8 cellular contexts compared by ENCODE assay signal in genomic region chr7:90244909-90245841, GRCh38. TPM values are rescaled to one million over a fixed set of nuclear protein-coding genes. Genes with fewer than 3 reads are reported as not detected.
DNase-seq lines count a peak whose midpoint lies in the region; ATAC-seq and TF ChIP-seq lines count a peak whose summit lies in the region.

CFAP69 (plus strand) TSS chr7:90245174; CDS start chr7:90245425, 251 bp downstream.

- peak within 1 kb of the TSS; percentile 77 for H3K4me3 ChIP-seq in AG10803 (ENCODE audit: low read length)
- peak within 1 kb of the TSS; percentile 82 for H3K4me3 ChIP-seq in coronary artery

- DNase-seq in AG10803 (ENCODE audit: low read depth): peak; percentile 86
- DNase-seq in NCI-H446 (lab: John Stamatoyannopoulos, UW): peak; percentile 24 to 63
- peak; percentile 92 for DNase-seq in activated CD4-positive, alpha-beta T cell treated with anti-CD3 and anti-CD28 coated beads for 48 hours
- peak; percentile 94 for DNase-seq in coronary artery (ENCODE audit: low spot score)
- DNase-seq in left lobe of liver (ENCODE audit: low spot score): peak; percentile 96
- DNase-seq in stimulated activated CD4-positive, alpha-beta T cell treated with anti-CD3 and anti-CD28 coated beads, Interleukin-1b, Interleukin-23, amount 100 ng/mL, for 4 hours (ENCODE audit: low read depth in 2 of 2): peak; percentile 77 to 87

- ATAC-seq in GM19025 (IDR thresholded peaks at IDR 0.05; ENCODE audit: low read depth, unreplicated experiment): peak; percentile 53
- ATAC-seq in HG03175 (IDR thresholded peaks at IDR 0.05; ENCODE audit: unreplicated experiment): peak; percentile 80
- ATAC-seq in left lobe of liver: peak; percentile 99

- TF ChIP-seq CTCF in AG10803 (conservative IDR thresholded peaks at IDR 0.05; ENCODE audit: low read length) (peak; percentile 53), coronary artery (IDR thresholded peaks at IDR 0.05) (no peak)

- H3K27ac ChIP-seq in coronary artery: peak within 1 kb of the TSS; percentile 39 to 40

RNA-seq across cellular contexts. Expression of gene CFAP69, which starts in this region (rescaled TPM):
- 1.7 TPM for total RNA-seq in left lobe of liver

Comparison
In these comparisons a context has a peak if more than half of its experiments do, and no peak if none do; other contexts are left out.
1. Peak in every context shown above with its lines: DNase-seq, ATAC-seq, H3K4me3 ChIP-seq and H3K27ac ChIP-seq.
2. DNase-seq: peak in every context shown above with its lines; median percentile 96 in left lobe of liver; 94 in coronary artery; 92 in activated CD4-positive, alpha-beta T cell treated with anti-CD3 and anti-CD28 coated beads for 48 hours; 86 in AG10803; 82 in stimulated activated CD4-positive, alpha-beta T cell treated with anti-CD3 and anti-CD28 coated beads, Interleukin-1b, Interleukin-23, amount 100 ng/mL, for 4 hours; 44 in NCI-H446.